In genomic region chr5:37014321-37014720, GRCh38 we compare ENCODE assay signal across 26 cellular contexts.
"Had no signal": no experiment of that assay in that cellular context is flagged by ENCODE, and none has a peak within 500 bp of the region (broad histone marks: within the 10 kb centered on the region; RNA-seq: fewer than 3 reads in every experiment).

No MANE protein-coding gene starts in this region.

- H3K27me3 Mint-ChIP-seq: activated CD4-positive, alpha-beta T cell treated with anti-CD3 and anti-CD28 coated beads, Interleukin-2, amount 10 ng/mL, durations not matched to agents 24 days and 14 days; activated CD8-positive, alpha-beta T cell treated with anti-CD3 and anti-CD28 coated beads for 36 hours; activated naive CD8-positive, alpha-beta T cell treated with anti-CD3 and anti-CD28 coated beads for 36 hours; activated T-cell treated with anti-CD3 and anti-CD28 coated beads, Interleukin-2, amount 50 U/mL, for 24 hours had no signal

- H3K27me3 ChIP-seq: brain microvascular endothelial cell, Peyer's patch had no signal

- H3K27ac ChIP-seq: brain microvascular endothelial cell, KMS-11, Peyer's patch, WERI-Rb-1 had no signal

- H3K27ac Mint-ChIP-seq: activated CD4-positive, alpha-beta T cell treated with anti-CD3 and anti-CD28 coated beads, Interleukin-2, amount 10 ng/mL, durations not matched to agents 24 days and 14 days; activated CD8-positive, alpha-beta T cell treated with anti-CD3 and anti-CD28 coated beads for 36 hours; activated naive CD8-positive, alpha-beta T cell treated with anti-CD3 and anti-CD28 coated beads for 36 hours; activated T-cell treated with anti-CD3 and anti-CD28 coated beads, Interleukin-2, amount 50 U/mL, for 24 hours had no signal

- H3K4me1 Mint-ChIP-seq: activated CD4-positive, alpha-beta T cell treated with anti-CD3 and anti-CD28 coated beads, Interleukin-2, amount 10 ng/mL, durations not matched to agents 24 days and 14 days; activated naive CD8-positive, alpha-beta T cell treated with anti-CD3 and anti-CD28 coated beads for 36 hours had no signal

- H3K4me2 ChIP-seq: KMS-11 had no signal

- H3K9ac ChIP-seq: KMS-11 had no signal

- H3K9me3 Mint-ChIP-seq: activated CD4-positive, alpha-beta T cell treated with anti-CD3 and anti-CD28 coated beads, Interleukin-2, amount 10 ng/mL, durations not matched to agents 24 days and 14 days; activated CD8-positive, alpha-beta T cell treated with anti-CD3 and anti-CD28 coated beads for 36 hours; activated naive CD8-positive, alpha-beta T cell treated with anti-CD3 and anti-CD28 coated beads for 36 hours; activated T-cell treated with anti-CD3 and anti-CD28 coated beads, Interleukin-2, amount 50 U/mL, for 24 hours had no signal

- H3K4me3 ChIP-seq: Peyer's patch had no signal

- DNase-seq: activated CD4-positive, alpha-beta T cell treated with anti-CD3 and anti-CD28 coated beads, Interleukin-2, amount 10 ng/mL, durations not matched to agents 24 days and 14 days; activated CD4-positive, alpha-beta T cell treated with anti-CD3 and anti-CD28 coated beads, Interleukin-2, amount 50 U/mL, for 4 hours; activated CD4-positive, CD25-positive, alpha-beta regulatory T cell; activated CD8-positive, alpha-beta T cell treated with anti-CD3 and anti-CD28 coated beads for 36 hours; activated effector memory CD4-positive, alpha-beta T cell treated with Interleukin-2 at 50 U/mL for 16 hours; activated naive CD4-positive, alpha-beta T cell treated with anti-CD3 and anti-CD28 coated beads, Interleukin-2, amount 50 U/mL, for 16 hours; activated naive CD8-positive, alpha-beta T cell treated with anti-CD3 and anti-CD28 coated beads for 36 hours; activated T-cell treated with anti-CD3 and anti-CD28 coated beads, Interleukin-2, amount 50 U/mL, for 24 hours; amniotic stem cell; aorta; brain microvascular endothelial cell; central memory CD4-positive, alpha-beta T cell; MM.1S; MV-4-11; NCI-H1092; NCI-H1436 treated with DMSO at 0.1 percent for 48 hours; NCI-H1694 treated with DMSO at 0.1 percent for 48 hours; NCI-H2029; NCI-H345; NCI-H524 treated with DMSO at 0.1 percent for 48 hours; PC-3; Peyer's patch; T1000; WERI-Rb-1 had no signal

- H3K4me3 Mint-ChIP-seq: activated CD4-positive, alpha-beta T cell treated with anti-CD3 and anti-CD28 coated beads, Interleukin-2, amount 10 ng/mL, durations not matched to agents 24 days and 14 days; activated CD8-positive, alpha-beta T cell treated with anti-CD3 and anti-CD28 coated beads for 36 hours; activated naive CD8-positive, alpha-beta T cell treated with anti-CD3 and anti-CD28 coated beads for 36 hours; activated T-cell treated with anti-CD3 and anti-CD28 coated beads, Interleukin-2, amount 50 U/mL, for 24 hours had no signal

- H3K9me3 ChIP-seq: Peyer's patch had no signal

- H3K4me1 ChIP-seq: Peyer's patch had no signal

- ATAC-seq: activated CD8-positive, alpha-beta T cell treated with anti-CD3 and anti-CD28 coated beads for 36 hours; PC-3; Right ventricle myocardium inferior had no signal
